Comparison of ENCODE assay signal across 1 cellular context in the genomic region with DNA sequence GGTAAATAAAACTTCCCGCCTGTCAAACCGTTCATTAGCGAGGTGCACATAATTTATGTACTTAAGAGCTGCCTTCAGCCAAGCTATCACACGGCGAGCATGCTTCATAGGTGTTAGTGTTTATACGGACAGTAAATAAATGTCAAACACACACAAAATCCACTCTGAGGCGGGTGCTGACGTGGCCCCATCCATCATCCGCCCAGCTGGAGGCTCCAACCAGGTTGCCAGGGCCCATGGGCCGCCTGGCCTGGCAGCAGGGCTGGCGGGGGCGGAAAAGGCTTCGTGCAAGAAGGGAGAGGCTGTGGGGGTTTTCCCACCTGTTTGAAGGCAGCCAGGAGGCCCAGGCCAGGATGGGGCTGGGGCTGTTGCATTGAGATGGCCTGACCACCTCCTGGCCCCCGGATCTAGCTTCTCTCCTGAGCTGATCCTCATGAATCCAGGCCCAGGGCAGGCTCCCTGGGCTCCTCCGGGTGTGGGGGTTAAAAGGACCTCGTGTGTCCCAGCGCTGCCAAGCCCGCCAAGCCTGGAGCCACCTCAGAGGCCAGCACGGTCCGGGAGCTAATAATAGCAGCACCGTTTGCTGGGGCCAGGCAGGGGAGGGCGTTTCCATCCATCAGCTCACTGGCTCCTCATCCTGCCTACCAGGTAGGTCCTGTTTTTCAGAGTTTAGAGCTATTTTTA.
TF ChIP-seq lines count a peak whose summit lies in the region.

No MANE protein-coding gene starts in this region.

TF ChIP-seq in GM23338, 12 proteins besides CTCF, POLR2A, EP300 and RAD21 (continued from another document):
- TF ChIP-seq, protein P1, sequence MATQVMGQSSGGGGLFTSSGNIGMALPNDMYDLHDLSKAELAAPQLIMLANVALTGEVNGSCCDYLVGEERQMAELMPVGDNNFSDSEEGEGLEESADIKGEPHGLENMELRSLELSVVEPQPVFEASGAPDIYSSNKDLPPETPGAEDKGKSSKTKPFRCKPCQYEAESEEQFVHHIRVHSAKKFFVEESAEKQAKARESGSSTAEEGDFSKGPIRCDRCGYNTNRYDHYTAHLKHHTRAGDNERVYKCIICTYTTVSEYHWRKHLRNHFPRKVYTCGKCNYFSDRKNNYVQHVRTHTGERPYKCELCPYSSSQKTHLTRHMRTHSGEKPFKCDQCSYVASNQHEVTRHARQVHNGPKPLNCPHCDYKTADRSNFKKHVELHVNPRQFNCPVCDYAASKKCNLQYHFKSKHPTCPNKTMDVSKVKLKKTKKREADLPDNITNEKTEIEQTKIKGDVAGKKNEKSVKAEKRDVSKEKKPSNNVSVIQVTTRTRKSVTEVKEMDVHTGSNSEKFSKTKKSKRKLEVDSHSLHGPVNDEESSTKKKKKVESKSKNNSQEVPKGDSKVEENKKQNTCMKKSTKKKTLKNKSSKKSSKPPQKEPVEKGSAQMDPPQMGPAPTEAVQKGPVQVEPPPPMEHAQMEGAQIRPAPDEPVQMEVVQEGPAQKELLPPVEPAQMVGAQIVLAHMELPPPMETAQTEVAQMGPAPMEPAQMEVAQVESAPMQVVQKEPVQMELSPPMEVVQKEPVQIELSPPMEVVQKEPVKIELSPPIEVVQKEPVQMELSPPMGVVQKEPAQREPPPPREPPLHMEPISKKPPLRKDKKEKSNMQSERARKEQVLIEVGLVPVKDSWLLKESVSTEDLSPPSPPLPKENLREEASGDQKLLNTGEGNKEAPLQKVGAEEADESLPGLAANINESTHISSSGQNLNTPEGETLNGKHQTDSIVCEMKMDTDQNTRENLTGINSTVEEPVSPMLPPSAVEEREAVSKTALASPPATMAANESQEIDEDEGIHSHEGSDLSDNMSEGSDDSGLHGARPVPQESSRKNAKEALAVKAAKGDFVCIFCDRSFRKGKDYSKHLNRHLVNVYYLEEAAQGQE (IDR thresholded peaks at IDR 0.05; ENCODE audit: unreplicated experiment), result no peak
